ENCODE assay signal across 11 cellular contexts in genomic region chr13:50521750-50522149, GRCh38.
DNase-seq lines count a peak whose midpoint lies in the region; ATAC-seq and TF ChIP-seq lines count a peak whose summit lies in the region.
"Had no signal": no experiment of that assay in that cellular context is flagged by ENCODE, and none has a peak within 500 bp of the region (broad histone marks: within the 10 kb centered on the region; RNA-seq: fewer than 3 reads in every experiment).

No MANE protein-coding gene starts in this region.

- POLR2A ChIA-PET in WTC11 (lab: Charles Lee) = no interaction called here

- peak overlapping the region; percentile 9 for H3K4me2 ChIP-seq in fibroblast of lung (ENCODE audit: extremely low read depth, insufficient read depth, low read length)

- no peaks in the 10 kb centered on the region for H3K9me3 ChIP-seq in fibroblast of lung (ENCODE audit: control insufficient read depth, insufficient read depth, low read depth, low read length)
- no peaks in the 10 kb centered on the region for H3K9me3 ChIP-seq in mucosa of rectum (ENCODE audit: control insufficient read depth in 2 of 2, low read length in 2 of 2)
- H3K9me3 ChIP-seq: neutrophil had no signal

- CTCF ChIA-PET in WTC11 (lab: Charles Lee) = interaction anchor here (0.9 kb wide), 1 partner anchor 545 kb away, joined by 3 read pairs; no protein-coding TSS in a partner anchor

- H3K9me3 Mint-ChIP-seq in WTC11 = peaks cover 3% of the 10 kb centered on the region; the same call in 1 of the 2 replicates

- H3K36me3 ChIP-seq in fibroblast of lung (ENCODE audit: control insufficient read depth, insufficient read depth, low read length) (no peaks in the 10 kb centered on the region), mucosa of rectum (ENCODE audit: control insufficient read depth in 2 of 2, insufficient read depth in 2 of 2, low read length in 2 of 2) (no peaks in the 10 kb centered on the region)
- H3K36me3 ChIP-seq: neutrophil had no signal

- no peak overlapping the region for H3K4me3 ChIP-seq in fibroblast of lung (replicated peaks in 1 of 4; ENCODE audit: control extremely low read depth in 1 of 4, insufficient read depth in 1 of 4, low read depth in 3 of 4, low read length in 4 of 4)
- H3K4me3 ChIP-seq in mucosa of rectum (ENCODE audit: low read length in 2 of 2) = no peak overlapping the region

- no peak overlapping the region for H2AFZ ChIP-seq in fibroblast of lung (ENCODE audit: low read length)

- TF ChIP-seq CTCF in 22Rv1 (IDR thresholded peaks at IDR 0.05) (no peak), fibroblast of lung (conservative IDR thresholded peaks at IDR 0.05 in 1 of 2, IDR thresholded peaks at IDR 0.05 in 1 of 2; ENCODE audit: low read depth in 1 of 2, low read length in 2 of 2) (no peak), WTC11 (IDR thresholded peaks at IDR 0.05) (no peak)

- H3K27ac ChIP-seq in 22Rv1 (peak overlapping the region; percentile 13), fibroblast of lung (ENCODE audit: insufficient read depth, low read length) (no peak overlapping the region), mucosa of rectum (ENCODE audit: low read depth in 2 of 2, low read length in 2 of 2) (peak overlapping the region; percentile 1 to 11)
- H3K27ac ChIP-seq: neutrophil had no signal

- H3K79me2 ChIP-seq in fibroblast of lung (ENCODE audit: control insufficient read depth, insufficient read depth, low read length) = no peaks in the 10 kb centered on the region

- H3K4me3 Mint-ChIP-seq in WTC11 = no peak overlapping the region

- no peaks in the 10 kb centered on the region for H3K36me3 Mint-ChIP-seq in WTC11

- H3K27ac Mint-ChIP-seq in WTC11 = no peak overlapping the region

- DNase-seq in NCI-H748 (lab: John Stamatoyannopoulos, UW; ENCODE audit: unreplicated experiment) (peak; percentile 59), fibroblast of lung (ENCODE audit: low read depth in 2 of 2) (peak; percentile 49 to 88), WTC11 (ENCODE audit: low spot score) (no peak), iPS-NIHi11 (ENCODE audit: low spot score) (no peak), NCI-H146 (lab: John Stamatoyannopoulos, UW) (no peak)
- DNase-seq: activated CD8-positive, alpha-beta memory T cell treated with anti-CD3 and anti-CD28 coated beads for 24 hours; NCI-H2227 treated with DMSO at 0.1 percent for 48 hours had no signal

- H3K27me3 Mint-ChIP-seq in WTC11 (ENCODE audit: low read depth) = no peaks in the 10 kb centered on the region

- H3K4me1 Mint-ChIP-seq in WTC11 = peaks cover 44% of the 10 kb centered on the region

- H3K4me1 ChIP-seq in fibroblast of lung (ENCODE audit: control insufficient read depth, extremely low read depth, insufficient read depth, low read length) = peaks cover 7% of the 10 kb centered on the region
- H3K4me1 ChIP-seq in mucosa of rectum (ENCODE audit: control insufficient read depth in 2 of 2, insufficient read depth in 2 of 2, low read length in 2 of 2) = peaks cover 4 to 10% of the 10 kb centered on the region in 2 donors

- H3K27me3 ChIP-seq in fibroblast of lung (ENCODE audit: control insufficient read depth, insufficient read depth, low read length) = no peaks in the 10 kb centered on the region
- H3K27me3 ChIP-seq in mucosa of rectum (ENCODE audit: control insufficient read depth in 2 of 2, insufficient read depth in 2 of 2, low read length in 2 of 2) = no peaks in the 10 kb centered on the region
- H3K27me3 ChIP-seq: neutrophil had no signal

- ATAC-seq in WTC11 = no peak
- ATAC-seq in GM19395 (IDR thresholded peaks at IDR 0.05; ENCODE audit: unreplicated experiment) = no peak

- H3K9ac ChIP-seq in fibroblast of lung (ENCODE audit: insufficient read depth, low read length) = no peak overlapping the region
- no peak overlapping the region for H3K9ac ChIP-seq in mucosa of rectum (ENCODE audit: low read depth in 1 of 2, low read length in 2 of 2)

- no peaks in the 10 kb centered on the region for H4K20me1 ChIP-seq in fibroblast of lung (ENCODE audit: control insufficient read depth, extremely low read depth, insufficient read depth, low read length)

TF ChIP-seq in WTC11, 78 proteins besides CTCF, POLR2A, EP300 and RAD21 (continues in another document):
- TF ChIP-seq IRF2 (CRISPR knock-in tag; IDR thresholded peaks at IDR 0.05; ENCODE audit: borderline replicate concordance, low read depth) = no peak
- TF ChIP-seq, protein P1, sequence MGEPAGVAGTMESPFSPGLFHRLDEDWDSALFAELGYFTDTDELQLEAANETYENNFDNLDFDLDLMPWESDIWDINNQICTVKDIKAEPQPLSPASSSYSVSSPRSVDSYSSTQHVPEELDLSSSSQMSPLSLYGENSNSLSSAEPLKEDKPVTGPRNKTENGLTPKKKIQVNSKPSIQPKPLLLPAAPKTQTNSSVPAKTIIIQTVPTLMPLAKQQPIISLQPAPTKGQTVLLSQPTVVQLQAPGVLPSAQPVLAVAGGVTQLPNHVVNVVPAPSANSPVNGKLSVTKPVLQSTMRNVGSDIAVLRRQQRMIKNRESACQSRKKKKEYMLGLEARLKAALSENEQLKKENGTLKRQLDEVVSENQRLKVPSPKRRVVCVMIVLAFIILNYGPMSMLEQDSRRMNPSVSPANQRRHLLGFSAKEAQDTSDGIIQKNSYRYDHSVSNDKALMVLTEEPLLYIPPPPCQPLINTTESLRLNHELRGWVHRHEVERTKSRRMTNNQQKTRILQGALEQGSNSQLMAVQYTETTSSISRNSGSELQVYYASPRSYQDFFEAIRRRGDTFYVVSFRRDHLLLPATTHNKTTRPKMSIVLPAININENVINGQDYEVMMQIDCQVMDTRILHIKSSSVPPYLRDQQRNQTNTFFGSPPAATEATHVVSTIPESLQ (CRISPR knock-in tag; IDR thresholded peaks at IDR 0.05) = no peak
- no peak for TF ChIP-seq ERG (CRISPR knock-in tag; IDR thresholded peaks at IDR 0.05)
- no peak for TF ChIP-seq CREM (CRISPR knock-in tag; IDR thresholded peaks at IDR 0.05)
- TF ChIP-seq, protein P2, sequence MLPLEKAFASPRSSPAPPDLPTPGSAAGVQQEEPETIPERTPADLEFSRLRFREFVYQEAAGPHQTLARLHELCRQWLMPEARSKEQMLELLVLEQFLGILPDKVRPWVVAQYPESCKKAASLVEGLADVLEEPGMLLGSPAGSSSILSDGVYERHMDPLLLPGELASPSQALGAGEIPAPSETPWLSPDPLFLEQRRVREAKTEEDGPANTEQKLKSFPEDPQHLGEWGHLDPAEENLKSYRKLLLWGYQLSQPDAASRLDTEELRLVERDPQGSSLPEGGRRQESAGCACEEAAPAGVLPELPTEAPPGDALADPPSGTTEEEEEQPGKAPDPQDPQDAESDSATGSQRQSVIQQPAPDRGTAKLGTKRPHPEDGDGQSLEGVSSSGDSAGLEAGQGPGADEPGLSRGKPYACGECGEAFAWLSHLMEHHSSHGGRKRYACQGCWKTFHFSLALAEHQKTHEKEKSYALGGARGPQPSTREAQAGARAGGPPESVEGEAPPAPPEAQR (CRISPR knock-in tag; IDR thresholded peaks at IDR 0.05) = no peak
- TF ChIP-seq, protein P3, sequence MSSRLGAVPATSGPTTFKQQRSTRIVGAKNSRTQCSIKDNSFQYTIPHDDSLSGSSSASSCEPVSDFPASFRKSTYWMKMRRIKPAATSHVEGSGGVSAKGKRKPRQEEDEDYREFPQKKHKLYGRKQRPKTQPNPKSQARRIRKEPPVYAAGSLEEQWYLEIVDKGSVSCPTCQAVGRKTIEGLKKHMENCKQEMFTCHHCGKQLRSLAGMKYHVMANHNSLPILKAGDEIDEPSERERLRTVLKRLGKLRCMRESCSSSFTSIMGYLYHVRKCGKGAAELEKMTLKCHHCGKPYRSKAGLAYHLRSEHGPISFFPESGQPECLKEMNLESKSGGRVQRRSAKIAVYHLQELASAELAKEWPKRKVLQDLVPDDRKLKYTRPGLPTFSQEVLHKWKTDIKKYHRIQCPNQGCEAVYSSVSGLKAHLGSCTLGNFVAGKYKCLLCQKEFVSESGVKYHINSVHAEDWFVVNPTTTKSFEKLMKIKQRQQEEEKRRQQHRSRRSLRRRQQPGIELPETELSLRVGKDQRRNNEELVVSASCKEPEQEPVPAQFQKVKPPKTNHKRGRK (CRISPR knock-in tag; IDR thresholded peaks at IDR 0.05; ENCODE audit: borderline replicate concordance) = no peak
- TF ChIP-seq, protein P4, sequence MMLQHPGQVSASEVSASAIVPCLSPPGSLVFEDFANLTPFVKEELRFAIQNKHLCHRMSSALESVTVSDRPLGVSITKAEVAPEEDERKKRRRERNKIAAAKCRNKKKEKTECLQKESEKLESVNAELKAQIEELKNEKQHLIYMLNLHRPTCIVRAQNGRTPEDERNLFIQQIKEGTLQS (CRISPR knock-in tag; conservative IDR thresholded peaks at IDR 0.05) = no peak
- no peak for TF ChIP-seq MXD4 (CRISPR knock-in tag; IDR thresholded peaks at IDR 0.05; ENCODE audit: borderline replicate concordance)
- TF ChIP-seq ZNF416 (CRISPR knock-in tag; IDR thresholded peaks at IDR 0.05) = no peak
- no peak for TF ChIP-seq ZNF219 (CRISPR knock-in tag; IDR thresholded peaks at IDR 0.05; ENCODE audit: borderline replicate concordance)
- no peak for TF ChIP-seq CDX4 (CRISPR knock-in tag; IDR thresholded peaks at IDR 0.05; ENCODE audit: borderline replicate concordance)
- TF ChIP-seq NFATC4 (CRISPR knock-in tag; IDR thresholded peaks at IDR 0.05) = no peak
- TF ChIP-seq ETV6 (CRISPR knock-in tag; IDR thresholded peaks at IDR 0.05) = no peak
- no peak for TF ChIP-seq RELA (CRISPR knock-in tag; IDR thresholded peaks at IDR 0.05; ENCODE audit: borderline replicate concordance)

Comparison
In these comparisons a context has a peak if more than half of its experiments do, and no peak if none do; other contexts are left out.
1. DNase-seq: peak in NCI-H748 (single experiment) and fibroblast of lung (2 of 2); none in WTC11 (single experiment), iPS-NIHi11 (single experiment) and NCI-H146 (single experiment).